Comparison of ENCODE assay signal across 12 cellular contexts in genomic region chr5:124952566-124952965, GRCh38.
DNase-seq lines count a peak whose midpoint lies in the region; ATAC-seq and TF ChIP-seq lines count a peak whose summit lies in the region.
"Had no signal": no experiment of that assay in that cellular context is flagged by ENCODE, and none has a peak within 500 bp of the region (broad histone marks: within the 10 kb centered on the region; RNA-seq: fewer than 3 reads in every experiment).

No MANE protein-coding gene starts in this region.

- intact Hi-C loops in Calu3 (cut with micrococcal nuclease; ENCODE audit: unreplicated experiment) = no loop called here
- intact Hi-C loops in naive thymus-derived CD4-positive, alpha-beta T cell (cut with micrococcal nuclease) = no loop called here

- H3K27me3 ChIP-seq in naive thymus-derived CD4-positive, alpha-beta T cell (ENCODE audit: control insufficient read depth in 2 of 2, insufficient read depth in 2 of 2, low read length in 2 of 2) = no peaks in the 10 kb centered on the region

- TF ChIP-seq CTCF in GM20000 (IDR thresholded peaks at IDR 0.05; ENCODE audit: extremely low read depth, missing control alignments) (no peak), Calu3 (IDR thresholded peaks at IDR 0.05; ENCODE audit: unreplicated experiment) (no peak)

- H3K27me3 Mint-ChIP-seq in Calu3 (ENCODE audit: unreplicated experiment) = no peaks in the 10 kb centered on the region
- H3K27me3 Mint-ChIP-seq in naive thymus-derived CD4-positive, alpha-beta T cell = no peaks in the 10 kb centered on the region
- H3K27me3 Mint-ChIP-seq: CD4-positive, alpha-beta memory T cell; T-helper 17 cell had no signal

- H3K9me3 Mint-ChIP-seq in Calu3 (ENCODE audit: low read depth, unreplicated experiment) = no peaks in the 10 kb centered on the region
- H3K9me3 Mint-ChIP-seq in naive thymus-derived CD4-positive, alpha-beta T cell = peaks cover 0 to 10% (median 2%) of the 10 kb centered on the region in 11 donors

- peaks cover 11% of the 10 kb centered on the region for H3K4me1 Mint-ChIP-seq in Calu3 (ENCODE audit: low read depth, unreplicated experiment)
- peaks cover 0 to 6% (median 0%) of the 10 kb centered on the region in 7 donors for H3K4me1 Mint-ChIP-seq in naive thymus-derived CD4-positive, alpha-beta T cell
- H3K4me1 Mint-ChIP-seq: CD4-positive, alpha-beta memory T cell; T-helper 17 cell had no signal

- no peak overlapping the region for H3K4me3 Mint-ChIP-seq in Calu3 (ENCODE audit: low read depth, unreplicated experiment)
- no peak overlapping the region for H3K4me3 Mint-ChIP-seq in naive thymus-derived CD4-positive, alpha-beta T cell
- H3K4me3 Mint-ChIP-seq: CD4-positive, alpha-beta memory T cell; T-helper 17 cell had no signal

- H3K9me3 ChIP-seq in naive thymus-derived CD4-positive, alpha-beta T cell (ENCODE audit: control insufficient read depth in 2 of 3, low read length in 3 of 3) = no peaks in the 10 kb centered on the region

- CTCF ChIA-PET in Calu3 (lab: Charles Lee) = interaction anchor here (0.7 kb wide), 1 partner anchor 451 kb away, joined by 3 read pairs; no protein-coding TSS in a partner anchor
- CTCF ChIA-PET in naive thymus-derived CD4-positive, alpha-beta T cell (lab: Charles Lee) = no interaction called here

- no peaks in the 10 kb centered on the region for H3K36me3 Mint-ChIP-seq in Calu3 (ENCODE audit: insufficient read depth, unreplicated experiment)
- peaks cover 0 to 2% (median 0%) of the 10 kb centered on the region in 5 donors for H3K36me3 Mint-ChIP-seq in naive thymus-derived CD4-positive, alpha-beta T cell
- H3K36me3 Mint-ChIP-seq: CD4-positive, alpha-beta memory T cell had no signal

- POLR2A ChIA-PET in naive thymus-derived CD4-positive, alpha-beta T cell (lab: Charles Lee) = no interaction called here

- H3K4me3 ChIP-seq in naive thymus-derived CD4-positive, alpha-beta T cell (ENCODE audit: low read length) = no peak overlapping the region

- ATAC-seq in GM18517 (IDR thresholded peaks at IDR 0.05; ENCODE audit: unreplicated experiment) = peak; percentile 65
- ATAC-seq in HG02981 (IDR thresholded peaks at IDR 0.05; ENCODE audit: unreplicated experiment) = peak; percentile 61
- ATAC-seq in naive thymus-derived CD4-positive, alpha-beta T cell = no peak

- no peaks in the 10 kb centered on the region for H3K36me3 ChIP-seq in naive thymus-derived CD4-positive, alpha-beta T cell (ENCODE audit: control insufficient read depth in 2 of 3, insufficient read depth in 3 of 3, low read length in 3 of 3)

- DNase-seq in GM20000 (ENCODE audit: low spot score) (peak; percentile 16), NAMALWA (ENCODE audit: low spot score) (peak; percentile 62), Calu3 (no peak), DMS 273 treated with DMSO at 0.1 percent for 48 hours (lab: John Stamatoyannopoulos, UW) (no peak)
- DNase-seq in activated CD8-positive, alpha-beta memory T cell treated with anti-CD3 and anti-CD28 coated beads, Interleukin-2, amount 50 U/mL, for 48 hours = no peak
- DNase-seq in naive thymus-derived CD4-positive, alpha-beta T cell = no peak
- DNase-seq: CD4-positive, alpha-beta memory T cell; KG1; NCI-H526; T-helper 17 cell had no signal

- no peaks in the 10 kb centered on the region for H3K4me1 ChIP-seq in naive thymus-derived CD4-positive, alpha-beta T cell (ENCODE audit: control insufficient read depth in 2 of 2, insufficient read depth in 2 of 2, low read length in 2 of 2)

- no peak overlapping the region for H3K27ac Mint-ChIP-seq in Calu3 (ENCODE audit: unreplicated experiment)
- no peak overlapping the region for H3K27ac Mint-ChIP-seq in naive thymus-derived CD4-positive, alpha-beta T cell
- H3K27ac Mint-ChIP-seq: CD4-positive, alpha-beta memory T cell; T-helper 17 cell had no signal

- BruUV-seq in Calu3 (replicated peaks; lab: Mats Ljungman, UMichigan) = no TSS peak

- no peak overlapping the region for H3K27ac ChIP-seq in naive thymus-derived CD4-positive, alpha-beta T cell (ENCODE audit: low read depth, low read length)

Comparison
In these comparisons a context has a peak if more than half of its experiments do, and no peak if none do; other contexts are left out.
1. DNase-seq: peak in GM20000 (single experiment) and NAMALWA (single experiment); none in activated CD8-positive, alpha-beta memory T cell treated with anti-CD3 and anti-CD28 coated beads, Interleukin-2, amount 50 U/mL, for 48 hours (single experiment), Calu3 (single experiment), DMS 273 treated with DMSO at 0.1 percent for 48 hours (single experiment) and naive thymus-derived CD4-positive, alpha-beta T cell (0 of 9).